ENCODE assay signal across 2 cellular contexts in the genomic region with DNA sequence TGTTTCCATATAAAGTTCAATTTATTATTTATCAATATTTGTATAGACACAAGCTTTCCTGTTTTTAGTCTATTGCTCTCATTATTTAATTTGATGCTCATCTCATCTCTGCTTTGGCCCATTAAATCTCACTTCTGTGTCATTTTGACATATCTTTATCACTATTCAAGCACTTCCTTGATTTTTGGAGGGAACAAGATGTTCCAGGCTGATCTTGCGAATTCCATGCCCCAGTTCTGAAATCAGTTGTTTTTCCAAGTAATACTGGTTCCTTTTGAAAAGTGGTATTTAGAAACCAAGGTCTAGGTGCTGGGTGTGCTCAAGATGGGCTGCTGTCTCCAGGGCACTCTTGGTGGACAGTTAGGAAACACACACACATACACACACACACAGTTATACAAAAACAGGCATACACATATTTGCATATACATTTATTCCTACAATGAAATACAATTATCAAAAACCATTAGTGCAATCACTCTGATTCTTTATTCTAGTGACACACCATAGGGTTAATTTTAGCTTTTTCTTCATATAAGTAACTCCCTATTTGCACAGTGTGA.
TF ChIP-seq lines count a peak whose summit lies in the region.

No MANE protein-coding gene starts in this region.

TF ChIP-seq in HepG2, 621 proteins besides CTCF, POLR2A, EP300 and RAD21:
- TF ChIP-seq FOXP4 (CRISPR knock-in tag; IDR thresholded peaks at IDR 0.05) (no peak), ZNF605 (CRISPR knock-in tag; IDR thresholded peaks at IDR 0.05) (peak; percentile 91; the same call in 1 of the 2 replicates)

TF ChIP-seq in H1, 55 proteins besides CTCF, POLR2A, EP300 and RAD21:
- no peak for TF ChIP-seq NRF1 (IDR thresholded peaks at IDR 0.05; ENCODE audit: low read depth, low read length)
- TF ChIP-seq, protein P1, sequence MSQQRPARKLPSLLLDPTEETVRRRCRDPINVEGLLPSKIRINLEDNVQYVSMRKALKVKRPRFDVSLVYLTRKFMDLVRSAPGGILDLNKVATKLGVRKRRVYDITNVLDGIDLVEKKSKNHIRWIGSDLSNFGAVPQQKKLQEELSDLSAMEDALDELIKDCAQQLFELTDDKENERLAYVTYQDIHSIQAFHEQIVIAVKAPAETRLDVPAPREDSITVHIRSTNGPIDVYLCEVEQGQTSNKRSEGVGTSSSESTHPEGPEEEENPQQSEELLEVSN (IDR thresholded peaks at IDR 0.05) = peak; percentile 54; the same call in 1 of the 2 replicates
